In the genomic region with DNA sequence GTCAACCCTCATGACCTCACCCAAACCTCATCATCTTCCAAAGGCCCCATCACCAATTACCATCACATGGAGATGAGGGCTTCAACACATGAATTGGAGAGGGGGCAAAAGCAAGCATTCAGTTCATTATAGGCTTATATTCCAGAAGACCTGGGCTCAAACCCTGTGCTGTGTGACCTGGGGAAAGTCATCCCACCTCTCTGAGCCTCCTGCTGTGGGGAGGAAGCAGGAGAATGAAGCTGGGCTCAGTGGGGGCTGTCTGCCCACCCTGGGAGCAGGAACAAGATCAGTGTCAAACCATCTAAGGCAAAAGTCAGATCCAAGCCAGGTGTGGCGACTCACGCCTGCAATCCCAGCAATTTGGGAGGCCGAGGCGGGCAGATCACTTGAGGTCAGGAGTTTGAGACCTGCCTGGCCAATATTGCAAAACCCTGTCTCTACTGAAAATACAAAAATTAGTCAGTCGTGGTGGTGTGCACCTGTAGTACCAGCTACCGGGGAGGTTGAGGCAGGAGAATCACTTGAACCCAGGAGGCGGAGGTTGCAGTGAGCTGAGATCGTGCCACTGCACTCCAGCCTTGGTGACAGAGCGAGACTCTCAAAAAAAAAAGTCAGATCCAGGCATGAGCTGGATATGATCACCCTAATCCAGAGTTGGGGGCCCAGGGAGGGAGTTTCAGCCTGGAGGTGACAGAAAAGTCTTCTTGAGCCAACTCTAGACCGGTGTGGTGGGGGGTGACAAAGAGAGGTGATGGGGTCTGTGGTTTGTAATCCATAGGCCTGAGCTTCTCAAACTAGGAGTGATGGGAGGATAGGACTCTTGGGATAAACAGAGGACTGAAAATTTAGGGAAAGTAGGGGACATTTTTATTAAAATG, we compare ENCODE assay signal across 10 cellular contexts. TPM values are rescaled to one million over a fixed set of nuclear protein-coding genes. Genes with fewer than 3 reads are reported as not detected.
DNase-seq lines count a peak whose midpoint lies in the region; ATAC-seq and TF ChIP-seq lines count a peak whose summit lies in the region.
"Had no signal": no experiment of that assay in that cellular context is flagged by ENCODE, and none has a peak within 500 bp of the region (broad histone marks: within the 10 kb centered on the region; RNA-seq: fewer than 3 reads in every experiment).

No MANE protein-coding gene starts in this region.

- H3K27ac ChIP-seq in CD8-positive, alpha-beta memory T cell (ENCODE audit: low read depth, low read length): peak overlapping the region; percentile 83
- H3K27ac ChIP-seq in SK-N-MC (peak overlapping the region; percentile 100), epithelial cell of prostate (peak overlapping the region; percentile 99), sigmoid colon (peak overlapping the region; percentile 97 to 100 (median 100)), SJCRH30 (no peak overlapping the region)

- H3K27ac Mint-ChIP-seq in CD8-positive, alpha-beta memory T cell: peak overlapping the region; percentile 84 to 98 (median 92)

- no peak for TF ChIP-seq EP300 in sigmoid colon (IDR thresholded peaks at IDR 0.05)

- ATAC-seq in GM19455 (IDR thresholded peaks at IDR 0.05; ENCODE audit: unreplicated experiment): no peak

- H3K27me3 ChIP-seq in CD8-positive, alpha-beta memory T cell (ENCODE audit: insufficient read depth, low read length, poor library complexity, severe bottlenecking): no peaks in the 10 kb centered on the region
- H3K27me3 ChIP-seq in sigmoid colon: no peaks in the 10 kb centered on the region
- H3K27me3 ChIP-seq in SJCRH30: no peaks in the 10 kb centered on the region

- DNase-seq in CD8-positive, alpha-beta memory T cell: no peak
- DNase-seq in SK-N-MC (ENCODE audit: low read depth, low spot score): no peak
- no peak for DNase-seq in epithelial cell of prostate (ENCODE audit: low read depth, low spot score)
- peak; percentile 69 for DNase-seq in sigmoid colon
- no peak for DNase-seq in activated CD4-positive, CD25-positive, alpha-beta regulatory T cell treated with anti-CD3 and anti-CD28 coated beads, Interleukin-2, amount 50 U/mL, for 72 hours
- no peak for DNase-seq in NCI-H1436 treated with DMSO at 0.1 percent for 48 hours (lab: John Stamatoyannopoulos, UW)
- no peak for DNase-seq in SJCRH30
- DNase-seq: activated CD4-positive, alpha-beta T cell treated with anti-CD3 and anti-CD28 coated beads for 1 hour; GF-D8 had no signal

- H3K36me3 Mint-ChIP-seq in CD8-positive, alpha-beta memory T cell: peaks cover 0 to 3% (median 0%) of the 10 kb centered on the region in 3 donors

- CTCF ChIA-PET in CD8-positive, alpha-beta memory T cell (lab: Charles Lee): interaction anchor here (1.1 to 9.4 kb wide), 6 partner anchors 8 to 111 kb away, joined by 3 to 71 read pairs (median 8); partner anchors contain the start of genes FAM32A, HSH2D and RAB8A

- POLR2A ChIA-PET in CD8-positive, alpha-beta memory T cell (lab: Charles Lee): interaction anchor here (0.5 to 1.2 kb wide), 2 partner anchors 8 to 10 kb away, joined by 3 to 4 read pairs; no protein-coding TSS in a partner anchor

- H3K27me3 Mint-ChIP-seq in CD8-positive, alpha-beta memory T cell: peaks cover 0 to 1% of the 10 kb centered on the region in 2 donors

- intact Hi-C loops in sigmoid colon (cut with DNase I): loop anchor here (10.0 kb wide), 1 partner anchor 950 kb away; a partner anchor contains a TSS

- no peaks in the 10 kb centered on the region for H3K9me3 Mint-ChIP-seq in CD8-positive, alpha-beta memory T cell

- no peak overlapping the region for H3K9ac ChIP-seq in SK-N-MC (ENCODE audit: insufficient read length)

- no peak for TF ChIP-seq CTCF in sigmoid colon (IDR thresholded peaks at IDR 0.05)

- WGBS in sigmoid colon, 2 donors: 89 to 91% methylated on average over 10 of the region's 10 CpGs

- TF ChIP-seq POLR2A in sigmoid colon (IDR thresholded peaks at IDR 0.05): no peak

- H3K4me3 ChIP-seq in CD8-positive, alpha-beta memory T cell (ENCODE audit: low read length): no peak overlapping the region
- H3K4me3 ChIP-seq in SK-N-MC (no peak overlapping the region), sigmoid colon (peak overlapping the region in 1 of 4 donors; percentile 93), SJCRH30 (no peak overlapping the region)

- no peaks in the 10 kb centered on the region for H3K9me3 ChIP-seq in CD8-positive, alpha-beta memory T cell (ENCODE audit: low read length)
- H3K9me3 ChIP-seq in SK-N-MC (ENCODE audit: low read depth, low read length): no peaks in the 10 kb centered on the region
- H3K9me3 ChIP-seq in sigmoid colon: no peaks in the 10 kb centered on the region
- H3K9me3 ChIP-seq in SJCRH30 (replicated peaks): no peaks in the 10 kb centered on the region

- no peaks in the 10 kb centered on the region for H3K36me3 ChIP-seq in CD8-positive, alpha-beta memory T cell (ENCODE audit: insufficient read depth, low read length)
- H3K36me3 ChIP-seq in SK-N-MC (ENCODE audit: insufficient read depth, low read length) (peaks cover 4% of the 10 kb centered on the region; the same call in 1 of the 2 replicates), sigmoid colon (peaks cover 0 to 7% (median 2%) of the 10 kb centered on the region in 4 donors), SJCRH30 (no peaks in the 10 kb centered on the region)

- peaks cover 44 to 62% (median 49%) of the 10 kb centered on the region in 3 donors for H3K4me1 Mint-ChIP-seq in CD8-positive, alpha-beta memory T cell

- H3K4me3 Mint-ChIP-seq in CD8-positive, alpha-beta memory T cell: peak overlapping the region; percentile 77 to 95 (median 88)

- peaks cover 74% of the 10 kb centered on the region for H3K4me1 ChIP-seq in CD8-positive, alpha-beta memory T cell (ENCODE audit: insufficient read depth, low read length)
- peaks cover 0 to 75% (median 73%) of the 10 kb centered on the region in 4 donors for H3K4me1 ChIP-seq in sigmoid colon
- H3K4me1 ChIP-seq in SJCRH30: peaks cover 6% of the 10 kb centered on the region

RNA-seq across cellular contexts. Expression of gene TPM4, which starts 1.6 kb away (rescaled TPM):
- total RNA-seq in CD8-positive, alpha-beta memory T cell: 100 to 1,000 TPM; 259 to 270 TPM
- 127 TPM for polyA plus RNA-seq in CD8-positive, alpha-beta memory T cell
- 100 to 1,000 TPM; 222 to 826 (median 353) TPM for total RNA-seq in sigmoid colon
- 100 to 1,000 TPM; 313 to 464 (median 374) TPM for polyA plus RNA-seq in sigmoid colon
- 408 and 419 TPM in 2 replicates for total RNA-seq in SJCRH30 (2014; rRNA removed; shearing (Covaris generic))

RNA-seq across cellular contexts. Expression of gene RAB8A, which starts 37.0 kb away (rescaled TPM):
- total RNA-seq in CD8-positive, alpha-beta memory T cell: 100 to 1,000 TPM; 268 to 298 TPM
- 86.3 TPM for polyA plus RNA-seq in CD8-positive, alpha-beta memory T cell
- 10 to 100 TPM; 32.8 to 43.9 (median 34.9) TPM for total RNA-seq in sigmoid colon
- 100 to 1,000 TPM in 1 of 3 donors, 10 to 100 TPM in 2; 64.3 to 126 (median 79.4) TPM for polyA plus RNA-seq in sigmoid colon
- total RNA-seq in SJCRH30 (2014; rRNA removed; shearing (Covaris generic)): 102 and 104 TPM in 2 replicates
